In genomic region chrX:27838176-27838575, GRCh38 we compare ENCODE assay signal across 45 cellular contexts. TPM values are rescaled to one million over a fixed set of nuclear protein-coding genes. Genes with fewer than 3 reads are reported as not detected.
"Had no signal": no experiment of that assay in that cellular context is flagged by ENCODE, and none has a peak within 500 bp of the region (broad histone marks: within the 10 kb centered on the region; RNA-seq: fewer than 3 reads in every experiment).

No MANE protein-coding gene starts in this region.

- H3K4me1 ChIP-seq: adrenal gland, ascending aorta, body of pancreas, breast epithelium had no signal

- H3K36me3 ChIP-seq: adrenal gland, ascending aorta, brain microvascular endothelial cell, breast epithelium, cardiac muscle cell had no signal

- H3K4me3 Mint-ChIP-seq: activated naive CD4-positive, alpha-beta T cell treated with anti-CD3 and anti-CD28 coated beads for 36 hours; activated naive CD4-positive, alpha-beta T cell treated with anti-CD3 and anti-CD28 coated beads, Interleukin-2, amount 10 ng/mL, durations not matched to agents 7 days and 5 days; activated naive CD4-positive, alpha-beta T cell treated with anti-CD3 and anti-CD28 coated beads, Interleukin-2, amount 50 U/mL, for 24 hours; activated naive CD8-positive, alpha-beta T cell; activated naive CD8-positive, alpha-beta T cell treated with anti-CD3 and anti-CD28 coated beads for 36 hours; activated naive CD8-positive, alpha-beta T cell treated with anti-CD3 and anti-CD28 coated beads, Interleukin-2, amount 10 ng/mL, durations not matched to agents 7 days and 5 days; activated naive CD8-positive, alpha-beta T cell treated with anti-CD3 and anti-CD28 coated beads, Interleukin-2, amount 50 U/mL, for 24 hours; activated T-cell treated with anti-CD3 and anti-CD28 coated beads, Interleukin-2, amount 50 U/mL, for 24 hours; activated T-cell treated with anti-CD3 and anti-CD28 coated beads, Interleukin-2, amount 50 U/mL, for 4 hours; activated T-cell treated with anti-CD3 and anti-CD28 coated beads, Interleukin-2, amount 50 U/mL, for 72 hours; activated T-helper 1 cell treated with anti-CD3 and anti-CD28 coated beads, Interleukin-12 subunit alpha, Interleukin-12 subunit beta, Interleukin-2, Interleukin-4 antibody, amounts not matched to agents 30 ng/mL and 10 ng/mL and 1 ng/mL, durations not matched to agents 14 hours and 24 hours and 36 hours; activated T-helper 17 cell treated with anti-CD3 and anti-CD28 coated beads, Interleukin-2, amount 50 U/mL, for 72 hours; brain; central memory CD8-positive, alpha-beta T cell had no signal

- ATAC-seq: activated naive CD4-positive, alpha-beta T cell treated with anti-CD3 and anti-CD28 coated beads, Interleukin-2, amount 50 U/mL, for 72 hours; activated naive CD8-positive, alpha-beta T cell treated with anti-CD3 and anti-CD28 coated beads, Interleukin-2, amount 50 U/mL, for 24 hours; activated T-cell treated with anti-CD3 and anti-CD28 coated beads, Interleukin-2, amount 50 U/mL, for 4 hours; activated T-cell treated with anti-CD3 and anti-CD28 coated beads, Interleukin-2, amount 50 U/mL, for 72 hours; activated T-helper 17 cell treated with anti-CD3 and anti-CD28 coated beads, Interleukin-2, amount 50 U/mL, for 72 hours; body of pancreas had no signal

- H3K4me1 Mint-ChIP-seq: activated naive CD4-positive, alpha-beta T cell treated with anti-CD3 and anti-CD28 coated beads, Interleukin-2, amount 10 ng/mL, durations not matched to agents 7 days and 5 days; activated naive CD4-positive, alpha-beta T cell treated with anti-CD3 and anti-CD28 coated beads, Interleukin-2, amount 50 U/mL, for 24 hours; activated naive CD8-positive, alpha-beta T cell treated with anti-CD3 and anti-CD28 coated beads for 36 hours; activated naive CD8-positive, alpha-beta T cell treated with anti-CD3 and anti-CD28 coated beads, Interleukin-2, amount 10 ng/mL, durations not matched to agents 7 days and 5 days; activated naive CD8-positive, alpha-beta T cell treated with anti-CD3 and anti-CD28 coated beads, Interleukin-2, amount 50 U/mL, for 24 hours; activated T-helper 17 cell treated with anti-CD3 and anti-CD28 coated beads, Interleukin-2, amount 50 U/mL, for 72 hours; brain; central memory CD8-positive, alpha-beta T cell had no signal

- H3K36me3 Mint-ChIP-seq: activated naive CD4-positive, alpha-beta T cell treated with anti-CD3 and anti-CD28 coated beads, Interleukin-2, amount 10 ng/mL, durations not matched to agents 7 days and 5 days; activated naive CD4-positive, alpha-beta T cell treated with anti-CD3 and anti-CD28 coated beads, Interleukin-2, amount 50 U/mL, for 24 hours; activated naive CD4-positive, alpha-beta T cell treated with anti-CD3 and anti-CD28 coated beads, Interleukin-2, amount 50 U/mL, for 72 hours; activated naive CD8-positive, alpha-beta T cell; activated naive CD8-positive, alpha-beta T cell treated with anti-CD3 and anti-CD28 coated beads for 36 hours; activated naive CD8-positive, alpha-beta T cell treated with anti-CD3 and anti-CD28 coated beads, Interleukin-2, amount 10 ng/mL, durations not matched to agents 7 days and 5 days; brain had no signal

- H3K9me3 ChIP-seq: adrenal gland, ascending aorta, body of pancreas, breast epithelium had no signal

- H3K27me3 Mint-ChIP-seq: activated naive CD4-positive, alpha-beta T cell treated with anti-CD3 and anti-CD28 coated beads, Interleukin-2, amount 10 ng/mL, durations not matched to agents 7 days and 5 days; activated naive CD4-positive, alpha-beta T cell treated with anti-CD3 and anti-CD28 coated beads, Interleukin-2, amount 50 U/mL, for 24 hours; activated naive CD8-positive, alpha-beta T cell; activated naive CD8-positive, alpha-beta T cell treated with anti-CD3 and anti-CD28 coated beads for 36 hours; activated naive CD8-positive, alpha-beta T cell treated with anti-CD3 and anti-CD28 coated beads, Interleukin-2, amount 10 ng/mL, durations not matched to agents 7 days and 5 days; activated naive CD8-positive, alpha-beta T cell treated with anti-CD3 and anti-CD28 coated beads, Interleukin-2, amount 50 U/mL, for 24 hours; activated T-cell treated with anti-CD3 and anti-CD28 coated beads, Interleukin-2, amount 50 U/mL, for 24 hours; activated T-helper 17 cell treated with anti-CD3 and anti-CD28 coated beads, Interleukin-2, amount 50 U/mL, for 72 hours; brain; central memory CD8-positive, alpha-beta T cell had no signal

- H3K9me3 Mint-ChIP-seq: activated naive CD4-positive, alpha-beta T cell treated with anti-CD3 and anti-CD28 coated beads, Interleukin-2, amount 50 U/mL, for 24 hours; activated naive CD8-positive, alpha-beta T cell treated with anti-CD3 and anti-CD28 coated beads for 36 hours; activated naive CD8-positive, alpha-beta T cell treated with anti-CD3 and anti-CD28 coated beads, Interleukin-2, amount 50 U/mL, for 24 hours; activated T-cell treated with anti-CD3 and anti-CD28 coated beads, Interleukin-2, amount 50 U/mL, for 24 hours; activated T-cell treated with anti-CD3 and anti-CD28 coated beads, Interleukin-2, amount 50 U/mL, for 4 hours; activated T-helper 1 cell treated with anti-CD3 and anti-CD28 coated beads, Interleukin-12 subunit alpha, Interleukin-12 subunit beta, Interleukin-2, Interleukin-4 antibody, amounts not matched to agents 30 ng/mL and 10 ng/mL and 1 ng/mL, durations not matched to agents 14 hours and 24 hours and 36 hours; activated T-helper 17 cell treated with anti-CD3 and anti-CD28 coated beads, Interleukin-2, amount 50 U/mL, for 72 hours had no signal

- H3K4me3 ChIP-seq: adrenal gland, ascending aorta, body of pancreas, breast epithelium, cardiac muscle cell had no signal

- H3K27ac ChIP-seq: adrenal gland, ascending aorta, body of pancreas, brain microvascular endothelial cell, breast epithelium, cardiac muscle cell had no signal

- H3K27me3 ChIP-seq: adrenal gland, ascending aorta, body of pancreas, brain microvascular endothelial cell, cardiac muscle cell had no signal

- H3K27ac Mint-ChIP-seq: activated naive CD4-positive, alpha-beta T cell treated with anti-CD3 and anti-CD28 coated beads for 36 hours; activated naive CD4-positive, alpha-beta T cell treated with anti-CD3 and anti-CD28 coated beads, Interleukin-2, amount 10 ng/mL, durations not matched to agents 7 days and 5 days; activated naive CD4-positive, alpha-beta T cell treated with anti-CD3 and anti-CD28 coated beads, Interleukin-2, amount 50 U/mL, for 24 hours; activated naive CD4-positive, alpha-beta T cell treated with anti-CD3 and anti-CD28 coated beads, Interleukin-2, amount 50 U/mL, for 72 hours; activated naive CD8-positive, alpha-beta T cell; activated naive CD8-positive, alpha-beta T cell treated with anti-CD3 and anti-CD28 coated beads for 36 hours; activated naive CD8-positive, alpha-beta T cell treated with anti-CD3 and anti-CD28 coated beads, Interleukin-2, amount 10 ng/mL, durations not matched to agents 7 days and 5 days; activated naive CD8-positive, alpha-beta T cell treated with anti-CD3 and anti-CD28 coated beads, Interleukin-2, amount 50 U/mL, for 24 hours; activated T-cell treated with anti-CD3 and anti-CD28 coated beads, Interleukin-2, amount 50 U/mL, for 24 hours; activated T-cell treated with anti-CD3 and anti-CD28 coated beads, Interleukin-2, amount 50 U/mL, for 72 hours; activated T-helper 1 cell treated with anti-CD3 and anti-CD28 coated beads, Interleukin-12 subunit alpha, Interleukin-12 subunit beta, Interleukin-2, Interleukin-4 antibody, amounts not matched to agents 30 ng/mL and 10 ng/mL and 1 ng/mL, durations not matched to agents 14 hours and 24 hours and 36 hours; activated T-helper 17 cell treated with anti-CD3 and anti-CD28 coated beads, Interleukin-2, amount 50 U/mL, for 72 hours; activated T-helper 2 cell treated with anti-CD3 and anti-CD28 coated beads, Interferon-gamma antibody, Interleukin-2, Interleukin-4, amounts not matched to agents 10 μg/mL and 5 μg/mL and 100 μg/mL, durations not matched to agents 14 hours and 24 hours and 36 hours; brain had no signal

- DNase-seq: activated effector memory CD4-positive, alpha-beta T cell treated with anti-CD3 and anti-CD28 coated beads, Interleukin-2, amount 50 U/mL, for 16 hours; activated effector memory CD4-positive, alpha-beta T cell treated with Interleukin-2 at 50 U/mL for 16 hours; activated gamma-delta T cell; activated gamma-delta T cell treated with Interleukin-2 at 50 U/mL for 16 hours; activated naive CD4-positive, alpha-beta T cell; activated naive CD4-positive, alpha-beta T cell treated with anti-CD3 and anti-CD28 coated beads for 36 hours; activated naive CD4-positive, alpha-beta T cell treated with anti-CD3 and anti-CD28 coated beads, Interleukin-2, amount 10 ng/mL, durations not matched to agents 7 days and 5 days; activated naive CD4-positive, alpha-beta T cell treated with anti-CD3 and anti-CD28 coated beads, Interleukin-2, amount 50 U/mL, for 16 hours; activated naive CD4-positive, alpha-beta T cell treated with Interleukin-2 at 50 U/mL for 16 hours; activated naive CD8-positive, alpha-beta T cell treated with anti-CD3 and anti-CD28 coated beads for 36 hours; activated naive CD8-positive, alpha-beta T cell treated with anti-CD3 and anti-CD28 coated beads, Interleukin-2, amount 10 ng/mL, durations not matched to agents 7 days and 5 days; activated naive CD8-positive, alpha-beta T cell treated with anti-CD3 and anti-CD28 coated beads, Interleukin-2, amount 50 U/mL, for 24 hours; activated T-cell treated with anti-CD3 and anti-CD28 coated beads for 4 hours; activated T-cell treated with anti-CD3 and anti-CD28 coated beads, Interleukin-2, amount 50 U/mL, for 1 hour; activated T-cell treated with anti-CD3 and anti-CD28 coated beads, Interleukin-2, amount 50 U/mL, for 24 hours; activated T-cell treated with anti-CD3 and anti-CD28 coated beads, Interleukin-2, amount 50 U/mL, for 4 hours; activated T-cell treated with anti-CD3 and anti-CD28 coated beads, Interleukin-2, amount 50 U/mL, for 48 hours; activated T-cell treated with anti-CD3 and anti-CD28 coated beads, Interleukin-2, amount 50 U/mL, for 72 hours; adrenal gland; amniotic stem cell; amygdala; anterior cingulate cortex; aorta; body of pancreas; brain microvascular endothelial cell; caudate nucleus; central memory CD4-positive, alpha-beta T cell; cerebellar nuclear complex had no signal

RNA-seq across cellular contexts. Expression of gene MAGEB10, which starts 30.4 kb away (rescaled TPM):
- total RNA-seq: activated naive CD4-positive, alpha-beta T cell treated with anti-CD3 and anti-CD28 coated beads for 36 hours; activated naive CD4-positive, alpha-beta T cell treated with anti-CD3 and anti-CD28 coated beads, Interleukin-2, amount 50 U/mL, for 72 hours; activated naive CD8-positive, alpha-beta T cell treated with anti-CD3 and anti-CD28 coated beads for 36 hours; activated naive CD8-positive, alpha-beta T cell treated with anti-CD3 and anti-CD28 coated beads, Interleukin-2, amount 10 ng/mL, durations not matched to agents 7 days and 5 days; activated T-cell treated with anti-CD3 and anti-CD28 coated beads, Interleukin-2, amount 50 U/mL, for 4 hours; activated T-cell treated with anti-CD3 and anti-CD28 coated beads, Interleukin-2, amount 50 U/mL, for 72 hours; activated T-helper 1 cell treated with anti-CD3 and anti-CD28 coated beads, Interleukin-12 subunit alpha, Interleukin-12 subunit beta, Interleukin-2, Interleukin-4 antibody, amounts not matched to agents 30 ng/mL and 10 ng/mL and 1 ng/mL, durations not matched to agents 14 hours and 24 hours and 36 hours; activated T-helper 17 cell treated with anti-CD3 and anti-CD28 coated beads, Interleukin-2, amount 50 U/mL, for 72 hours; activated T-helper 2 cell treated with anti-CD3 and anti-CD28 coated beads, Interferon-gamma antibody, Interleukin-2, Interleukin-4, amounts not matched to agents 10 μg/mL and 5 μg/mL and 100 μg/mL, durations not matched to agents 14 hours and 24 hours and 36 hours; adrenal gland; aorta; ascending aorta; astrocyte; body of pancreas; breast epithelium; bronchial epithelial cell; cardiac muscle cell; cardiac septum; cerebellum; chondrocyte had no signal
- polyA plus RNA-seq: adipose tissue, adrenal gland, aorta, cardiac muscle cell had no signal
